In genomic region chr12:55619352-55620138, GRCh38 we compare ENCODE assay signal across 8 cellular contexts. TPM values are rescaled to one million over a fixed set of nuclear protein-coding genes. Genes with fewer than 3 reads are reported as not detected.
DNase-seq lines count a peak whose midpoint lies in the region; ATAC-seq and TF ChIP-seq lines count a peak whose summit lies in the region.

No MANE protein-coding gene starts in this region.

- H3K27ac ChIP-seq in MM.1S (ENCODE audit: low read length), result no peak overlapping the region
- H3K27ac ChIP-seq in body of pancreas, result no peak overlapping the region
- no peak overlapping the region for H3K27ac ChIP-seq in iPS DF 6.9 (ENCODE audit: low read length)
- H3K27ac ChIP-seq in spleen, result peak overlapping the region in 1 of 8 donors; percentile 19

- DNase-seq in AG08396 (ENCODE audit: low spot score) (peak; percentile 76), MM.1S (peak; percentile 94), RKO (ENCODE audit: low spot score) (peak; percentile 93), body of pancreas (peak; percentile 41 to 78 (median 48)), iPS DF 6.9 (ENCODE audit: low read depth, low spot score) (peak; percentile 91), spleen (no peak)

- H3K4me2 ChIP-seq in MM.1S (ENCODE audit: low read depth, low read length), result peak overlapping the region; percentile 27

- WGBS in body of pancreas, 2 donors, result 1 to 2% methylated on average over 6 of the region's 6 CpGs
- no CpG with 5 or more reads among the region's 6 CpGs for WGBS in iPS DF 6.9 (ENCODE audit: insufficient coverage, insufficient read length)
- 5 to 12% (median 6%) methylated on average over 6 of the region's 6 CpGs for WGBS in spleen, 5 donors

- peak; percentile 55 for ATAC-seq in HG02610 (IDR thresholded peaks at IDR 0.05; ENCODE audit: unreplicated experiment)
- ATAC-seq in body of pancreas, result peak; percentile 89

- H3K9me2 ChIP-seq in MM.1S (replicated peaks; ENCODE audit: insufficient read depth, low read length), result no peaks in the 10 kb centered on the region

- no peaks in the 10 kb centered on the region for H3K9me3 ChIP-seq in MM.1S (replicated peaks; ENCODE audit: insufficient read depth, low read length)
- peaks cover 0 to 18% (median 0%) of the 10 kb centered on the region in 3 donors for H3K9me3 ChIP-seq in body of pancreas
- H3K9me3 ChIP-seq in iPS DF 6.9 (ENCODE audit: control insufficient read depth, insufficient read depth, low read length), result peaks cover 8% of the 10 kb centered on the region
- peaks cover 0 to 30% (median 28%) of the 10 kb centered on the region in 8 donors for H3K9me3 ChIP-seq in spleen

- H2AFZ ChIP-seq in MM.1S (ENCODE audit: low read length), result peak overlapping the region; percentile 34

- H3K27me3 ChIP-seq in MM.1S (replicated peaks; ENCODE audit: insufficient read depth, low read length) (no peaks in the 10 kb centered on the region), body of pancreas (no peaks in the 10 kb centered on the region), iPS DF 6.9 (ENCODE audit: control insufficient read depth, insufficient read depth, low read length) (no peaks in the 10 kb centered on the region), spleen (replicated peaks in 1 of 7) (peaks cover 0 to 21% (median 0%) of the 10 kb centered on the region in 7 donors)

- no peak overlapping the region for H3K9ac ChIP-seq in MM.1S (ENCODE audit: low read length)

- TF ChIP-seq POLR2A in body of pancreas (IDR thresholded peaks at IDR 0.05) (no peak), spleen (IDR thresholded peaks at IDR 0.05) (no peak)

- no peaks in the 10 kb centered on the region for H3K79me2 ChIP-seq in MM.1S (ENCODE audit: low read length)

- peak; percentile 47; the same call in 1 of the 2 replicates for TF ChIP-seq CTCF in GM12875 (IDR thresholded peaks at IDR 0.05; ENCODE audit: borderline replicate concordance, insufficient read depth, low read depth, low read length)
- peak; percentile 88 for TF ChIP-seq CTCF in MM.1S (IDR thresholded peaks at IDR 0.05; ENCODE audit: low read length)
- peak; percentile 56 to 93 (median 88) for TF ChIP-seq CTCF in body of pancreas (IDR thresholded peaks at IDR 0.05)
- peak; percentile 57 to 94 (median 83) for TF ChIP-seq CTCF in spleen (IDR thresholded peaks at IDR 0.05 in 8 of 11, conservative IDR thresholded peaks at IDR 0.05 in 3 of 11)

- H3F3A ChIP-seq in MM.1S (ENCODE audit: insufficient read depth, low read length), result no peaks in the 10 kb centered on the region

- H3K4me1 ChIP-seq in MM.1S (ENCODE audit: low read length) (no peaks in the 10 kb centered on the region), body of pancreas (peaks cover 4% of the 10 kb centered on the region), iPS DF 6.9 (ENCODE audit: control insufficient read depth, insufficient read depth, low read length) (no peaks in the 10 kb centered on the region), spleen (peaks cover 0 to 10% (median 7%) of the 10 kb centered on the region in 6 donors)

- H4K20me1 ChIP-seq in MM.1S (ENCODE audit: insufficient read depth, low read length), result no peaks in the 10 kb centered on the region

- intact Hi-C loops in body of pancreas (cut with DNase I), result loop anchor here (5.0 kb wide), 1 partner anchor 427 kb away; no protein-coding TSS in a partner anchor
- intact Hi-C loops in spleen (cut with DNase I; ENCODE audit: low total_unique reads), result loop anchor here (5.0 kb wide), 1 partner anchor 432 kb away; no protein-coding TSS in a partner anchor

- H3K36me3 ChIP-seq in MM.1S (replicated peaks; ENCODE audit: insufficient read depth, low read length) (no peaks in the 10 kb centered on the region), body of pancreas (replicated peaks in 1 of 2; ENCODE audit: insufficient read depth in 1 of 2, low read depth in 2 of 2) (no peaks in the 10 kb centered on the region), iPS DF 6.9 (ENCODE audit: control insufficient read depth, insufficient read depth, low read length) (peaks cover 3% of the 10 kb centered on the region; the same call in 1 of the 2 replicates), spleen (no peaks in the 10 kb centered on the region)

- no peak overlapping the region for H3K4me3 ChIP-seq in GM12875 (ENCODE audit: low read depth, low read length)
- H3K4me3 ChIP-seq in MM.1S (ENCODE audit: low read length), result no peak overlapping the region
- H3K4me3 ChIP-seq in body of pancreas, result no peak overlapping the region
- H3K4me3 ChIP-seq in iPS DF 6.9 (ENCODE audit: low read length), result no peak overlapping the region
- H3K4me3 ChIP-seq in spleen, result no peak overlapping the region

RNA-seq across cellular contexts. Expression of gene OR10P1, which starts 17.1 kb away (rescaled TPM):
- total RNA-seq in body of pancreas, result not detected
- total RNA-seq in spleen, result not detected
- not detected for polyA plus RNA-seq in spleen

RNA-seq across cellular contexts. Expression of gene OR2AP1, which starts 47.3 kb away (rescaled TPM):
- not detected for total RNA-seq in body of pancreas
- total RNA-seq in spleen, result not detected
- not detected for polyA plus RNA-seq in spleen
